Comparison of ENCODE assay signal across 8 cellular contexts in the genomic region with DNA sequence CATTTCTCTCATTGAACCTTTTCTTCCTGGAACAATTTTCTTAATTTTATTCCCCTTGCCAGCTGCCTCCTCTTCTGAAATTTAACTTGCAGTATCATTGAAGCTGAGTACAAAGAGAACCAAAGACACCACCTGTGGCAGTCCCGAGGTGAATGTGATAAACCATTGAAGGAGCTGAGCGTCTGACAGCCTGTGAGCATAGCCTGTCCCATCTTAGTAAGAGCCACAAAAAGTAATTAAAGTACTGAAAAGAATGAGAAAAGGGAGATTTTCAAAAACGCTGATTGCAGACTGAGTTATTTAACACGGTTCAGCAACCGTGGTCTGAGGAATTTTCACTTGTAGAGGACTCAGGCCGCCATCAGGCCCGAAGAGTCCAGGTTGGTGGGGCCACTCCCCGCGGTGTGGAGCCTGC. TPM values are rescaled to one million over a fixed set of nuclear protein-coding genes. Genes with fewer than 3 reads are reported as not detected.
DNase-seq lines count a peak whose midpoint lies in the region; ATAC-seq and TF ChIP-seq lines count a peak whose summit lies in the region.

No MANE protein-coding gene starts in this region.

- H3K36me3 ChIP-seq in BLaER1 treated with 17β-estradiol and CSF1 and Interleukin-3, amounts not matched to agents 10 nM and 100 nM = no peaks in the 10 kb centered on the region
- H3K36me3 ChIP-seq in mammary epithelial cell (ENCODE audit: insufficient read depth, low read length) = no peaks in the 10 kb centered on the region

- H2AFZ ChIP-seq in mammary epithelial cell (ENCODE audit: low read depth, low read length) = peak overlapping the region; percentile 99

- 81% methylated on average over 9 of the region's 9 CpGs for WGBS in mammary epithelial cell (ENCODE audit: low coverage, missing lambda C conversion rate)

- dilution Hi-C loops in mammary epithelial cell (cut with HindIII; ENCODE audit: low sequenced_read_pairs) = no loop called here

- H3K4me1 Mint-ChIP-seq in natural killer cell treated with Interleukin-12 subunit alpha and Interleukin-12 subunit beta and Interleukin-15 and Interleukin-18, amount 100 ng/mL, for 72 hours (ENCODE audit: low read depth in 2 of 2) = peaks cover 21 to 22% of the 10 kb centered on the region in 2 donors

- H3K9me3 ChIP-seq in BLaER1 treated with 17β-estradiol and CSF1 and Interleukin-3, amounts not matched to agents 10 nM and 100 nM (replicated peaks in 1 of 11) = peaks cover 0 to 20% (median 8%) of the 10 kb centered on the region in 11 experiments; a peak in 11 of 22 replicates
- H3K9me3 ChIP-seq in mammary epithelial cell (replicated peaks; ENCODE audit: insufficient read depth, low read length) = no peaks in the 10 kb centered on the region

- peak overlapping the region in 4 of 10 experiments; percentile 49 to 72 (median 68); a peak in 7 of 20 replicates for H3K4me3 ChIP-seq in BLaER1 treated with 17β-estradiol and CSF1 and Interleukin-3, amounts not matched to agents 10 nM and 100 nM
- H3K4me3 ChIP-seq in mammary epithelial cell (replicated peaks in 1 of 3; ENCODE audit: insufficient read depth in 1 of 3, low read depth in 2 of 3, low read length in 3 of 3) = no peak overlapping the region

- in situ Hi-C loops in mammary epithelial cell (cut with MboI; ENCODE audit: low sequenced_read_pairs in 2 of 2) = no loop called here

- TF ChIP-seq RAD21 in Ishikawa (IDR thresholded peaks at IDR 0.05; ENCODE audit: low read depth) = no peak

- DNase-seq in mammary epithelial cell (no peak), SKM-1 treated with dmso at 0.1 percent for 144 hours (lab: John Stamatoyannopoulos, UW; ENCODE audit: unreplicated experiment) (no peak), NCI-H345 treated with DMSO at 0.1 percent for 48 hours (lab: John Stamatoyannopoulos, UW; ENCODE audit: unreplicated experiment) (no peak)
- no peak for DNase-seq in natural killer cell treated with Interleukin-12 subunit alpha and Interleukin-12 subunit beta and Interleukin-15 and Interleukin-18, amount 100 ng/mL, for 72 hours (ENCODE audit: low spot score)

- peak overlapping the region in 6 of 11 experiments; percentile 75 to 86 (median 84); a peak in 9 of 22 replicates for H3K27ac ChIP-seq in BLaER1 treated with 17β-estradiol and CSF1 and Interleukin-3, amounts not matched to agents 10 nM and 100 nM
- no peak overlapping the region for H3K27ac ChIP-seq in mammary epithelial cell (ENCODE audit: insufficient read depth, low read depth, low read length)

- peak overlapping the region; percentile 84 for H3K4me3 Mint-ChIP-seq in natural killer cell treated with Interleukin-12 subunit alpha and Interleukin-12 subunit beta and Interleukin-15 and Interleukin-18, amount 100 ng/mL, for 72 hours

- H3K4me2 ChIP-seq in BLaER1 treated with 17β-estradiol and CSF1 and Interleukin-3, amounts not matched to agents 10 nM and 100 nM = peak overlapping the region; percentile 55 to 89 (median 80); a peak in 21 of 22 replicates
- peak overlapping the region; percentile 83 for H3K4me2 ChIP-seq in mammary epithelial cell (ENCODE audit: insufficient read depth, low read depth, low read length)

- no peak for ATAC-seq in natural killer cell treated with Interleukin-12 subunit alpha and Interleukin-12 subunit beta and Interleukin-15 and Interleukin-18, amount 100 ng/mL, for 72 hours
- ATAC-seq in HG02870 (IDR thresholded peaks at IDR 0.05; ENCODE audit: unreplicated experiment) = no peak
- no peak for ATAC-seq in GM18868 (IDR thresholded peaks at IDR 0.05; ENCODE audit: unreplicated experiment)

- peaks cover 0 to 2% of the 10 kb centered on the region in 2 donors for H3K27me3 Mint-ChIP-seq in natural killer cell treated with Interleukin-12 subunit alpha and Interleukin-12 subunit beta and Interleukin-15 and Interleukin-18, amount 100 ng/mL, for 72 hours

- CTCF ChIA-PET in mammary epithelial cell (lab: Charles Lee; ENCODE audit: low non-redundant PET) = no interaction called here

- H3K4me1 ChIP-seq in BLaER1 treated with 17β-estradiol and CSF1 and Interleukin-3, amounts not matched to agents 10 nM and 100 nM = peaks cover 17 to 40% (median 27%) of the 10 kb centered on the region in 10 experiments
- peaks cover 17% of the 10 kb centered on the region for H3K4me1 ChIP-seq in mammary epithelial cell (ENCODE audit: insufficient read depth, low read length)

- H3K79me2 ChIP-seq in mammary epithelial cell (ENCODE audit: insufficient read depth, low read length) = no peaks in the 10 kb centered on the region

- no peaks in the 10 kb centered on the region for H3K27me3 ChIP-seq in BLaER1 treated with 17β-estradiol and CSF1 and Interleukin-3, amounts not matched to agents 10 nM and 100 nM
- H3K27me3 ChIP-seq in mammary epithelial cell (ENCODE audit: insufficient read depth, low read length) = no peaks in the 10 kb centered on the region

- peak overlapping the region; percentile 86 to 98 for H3K27ac Mint-ChIP-seq in natural killer cell treated with Interleukin-12 subunit alpha and Interleukin-12 subunit beta and Interleukin-15 and Interleukin-18, amount 100 ng/mL, for 72 hours

- TF ChIP-seq CTCF in mammary epithelial cell (conservative IDR thresholded peaks at IDR 0.05 in 1 of 2, IDR thresholded peaks at IDR 0.05 in 1 of 2; ENCODE audit: extremely low read depth in 1 of 2, insufficient read depth in 1 of 2, low read depth in 1 of 2, low read length in 2 of 2) = no peak

- no TSS peak for BruUV-seq in mammary epithelial cell (replicated peaks; lab: Mats Ljungman, UMichigan)

- H3K9me3 Mint-ChIP-seq in natural killer cell treated with Interleukin-12 subunit alpha and Interleukin-12 subunit beta and Interleukin-15 and Interleukin-18, amount 100 ng/mL, for 72 hours = no peaks in the 10 kb centered on the region

- peak overlapping the region in 2 of 11 experiments; percentile 68 to 79; a peak in 2 of 22 replicates for H3K9ac ChIP-seq in BLaER1 treated with 17β-estradiol and CSF1 and Interleukin-3, amounts not matched to agents 10 nM and 100 nM
- no peak overlapping the region for H3K9ac ChIP-seq in mammary epithelial cell (ENCODE audit: insufficient read depth, low read length)

- no peaks in the 10 kb centered on the region for H3K36me3 Mint-ChIP-seq in natural killer cell treated with Interleukin-12 subunit alpha and Interleukin-12 subunit beta and Interleukin-15 and Interleukin-18, amount 100 ng/mL, for 72 hours

- intact Hi-C loops in mammary epithelial cell (cut with micrococcal nuclease) = loop anchor here (5.0 kb wide), 1 partner anchor 42 kb away; the partner anchor contains the start of gene MXRA7

- no peaks in the 10 kb centered on the region for H4K20me1 ChIP-seq in BLaER1 treated with 17β-estradiol and CSF1 and Interleukin-3, amounts not matched to agents 10 nM and 100 nM
- H4K20me1 ChIP-seq in mammary epithelial cell (ENCODE audit: insufficient read depth, low read length) = no peaks in the 10 kb centered on the region

- TF ChIP-seq EP300 in Ishikawa (IDR thresholded peaks at IDR 0.05; ENCODE audit: borderline replicate concordance) = no peak

TF ChIP-seq in Ishikawa, 13 proteins besides CTCF, POLR2A, EP300 and RAD21:
- TF ChIP-seq TEAD4 (IDR thresholded peaks at IDR 0.05) = no peak
- TF ChIP-seq ZBTB7A (IDR thresholded peaks at IDR 0.05; ENCODE audit: low read depth) = 0 out of 2 replicates have a peak, but pooled peaks have one; percentile 36

RNA-seq across cellular contexts. Expression of gene ST6GALNAC1, which starts 27.2 kb away (rescaled TPM):
- total RNA-seq in mammary epithelial cell = not detected
- not detected for polyA plus RNA-seq in mammary epithelial cell
- polyA minus RNA-seq in mammary epithelial cell = not detected
- not detected for total RNA-seq in natural killer cell treated with Interleukin-12 subunit alpha and Interleukin-12 subunit beta and Interleukin-15 and Interleukin-18, amount 100 ng/mL, for 72 hours

RNA-seq across cellular contexts. Expression of gene MXRA7, which starts 40.0 kb away (rescaled TPM):
- total RNA-seq in mammary epithelial cell = 100 to 1,000 TPM; 116 to 183 TPM
- 59.5 TPM for polyA plus RNA-seq in mammary epithelial cell
- 144 TPM for polyA minus RNA-seq in mammary epithelial cell
- 10 to 100 TPM; 18.1 to 19.4 TPM for total RNA-seq in natural killer cell treated with Interleukin-12 subunit alpha and Interleukin-12 subunit beta and Interleukin-15 and Interleukin-18, amount 100 ng/mL, for 72 hours

RNA-seq across cellular contexts. Expression of gene JMJD6, which starts 55.7 kb away (rescaled TPM):
- 10 to 100 TPM; 10.3 to 22.2 TPM for total RNA-seq in mammary epithelial cell
- polyA plus RNA-seq in mammary epithelial cell = 14.4 TPM
- polyA minus RNA-seq in mammary epithelial cell = 25.0 TPM
- total RNA-seq in natural killer cell treated with Interleukin-12 subunit alpha and Interleukin-12 subunit beta and Interleukin-15 and Interleukin-18, amount 100 ng/mL, for 72 hours = 10 to 100 TPM; 74.3 to 97.1 TPM

RNA-seq across cellular contexts. Expression of gene METTL23, which starts 55.9 kb away (rescaled TPM):
- 10 to 100 TPM; 18.2 to 27.7 TPM for total RNA-seq in mammary epithelial cell
- polyA plus RNA-seq in mammary epithelial cell = 38.3 TPM
- 19.5 TPM for polyA minus RNA-seq in mammary epithelial cell
- total RNA-seq in natural killer cell treated with Interleukin-12 subunit alpha and Interleukin-12 subunit beta and Interleukin-15 and Interleukin-18, amount 100 ng/mL, for 72 hours = 10 to 100 TPM; 26.4 to 37.0 TPM

Comparison
In these comparisons a context has a peak if more than half of its experiments do, and no peak if none do; other contexts are left out.
1. RNA of gene MXRA7, which starts 40.0 kb away (total RNA-seq): 116 to 183 TPM in mammary epithelial cell; 18.1 to 19.4 TPM in natural killer cell treated with Interleukin-12 subunit alpha and Interleukin-12 subunit beta and Interleukin-15 and Interleukin-18, amount 100 ng/mL, for 72 hours; every median in the first group is over 4 times any median in the second.